ENCODE assay signal across 14 cellular contexts in genomic region chr15:91456251-91456718, GRCh38.
A peak's percentile ranks its signal among the peaks of the same experiment; 100 is the strongest.
DNase-seq lines count a peak whose midpoint lies in the region; ATAC-seq, FAIRE-seq and TF ChIP-seq lines count a peak whose summit lies in the region.
"Had no signal": no experiment of that assay in that cellular context is flagged by ENCODE, and none has a peak within 500 bp of the region (broad histone marks: within the 10 kb centered on the region; RNA-seq: fewer than 3 reads in every experiment).

No MANE protein-coding gene starts in this region.

- no peak overlapping the region for H2AK9ac ChIP-seq in IMR-90 (replicated peaks; ENCODE audit: low read depth, low read length, poor library complexity)

- peak overlapping the region; percentile 23; the same call in 1 of the 2 replicates for H3K56ac ChIP-seq in IMR-90 (ENCODE audit: extremely low read depth, insufficient read depth, low read length)

- POLR2A ChIA-PET in AG04449 (lab: Yijun Ruan, JAX) (no interaction called here), IMR-90 (lab: Charles Lee; ENCODE audit: unreplicated experiment) (no interaction called here)

- H2BK5ac ChIP-seq in IMR-90 (ENCODE audit: low read depth, low read length, poor library complexity, severe bottlenecking) = peak overlapping the region; percentile 64

- peak overlapping the region; percentile 48; the same call in 1 of the 2 replicates for H3K4ac ChIP-seq in IMR-90 (ENCODE audit: low read depth, low read length)

- peak overlapping the region; percentile 80; the same call in 1 of the 2 replicates for H2BK20ac ChIP-seq in IMR-90 (ENCODE audit: low read depth, low read length)

- H3K4me2 ChIP-seq in IMR-90 (ENCODE audit: low read depth, low read length) = no peak overlapping the region
- H3K4me2 ChIP-seq: neural progenitor cell had no signal

- dilution Hi-C loops in IMR-90 (cut with HindIII; ENCODE audit: low sequenced_read_pairs, unreplicated experiment) = no loop called here

- H2AFZ ChIP-seq in IMR-90 (replicated peaks; ENCODE audit: low read length, poor library complexity) = peak overlapping the region; percentile 53
- H2AFZ ChIP-seq: neural progenitor cell had no signal

- H3K27ac ChIP-seq in IMR-90 (ENCODE audit: insufficient read depth, low read length) = no peak overlapping the region
- H3K27ac ChIP-seq in kidney (ENCODE audit: low read depth in 2 of 2, low read length in 2 of 2) = no peak overlapping the region
- H3K27ac ChIP-seq: dorsolateral prefrontal cortex, left ventricle myocardium inferior, neural progenitor cell had no signal

- intact Hi-C loops in IMR-90 (cut with micrococcal nuclease) = no loop called here
- intact Hi-C loops in kidney (cut with DNase I) = no loop called here

- peak overlapping the region; percentile 6; the same call in 1 of the 2 replicates for H3K18ac ChIP-seq in IMR-90 (ENCODE audit: low read depth, low read length)

- no peak for TF ChIP-seq RAD21 in IMR-90 (IDR thresholded peaks at IDR 0.05; ENCODE audit: low read length)

- in situ Hi-C loops in IMR-90 (cut with MboI; ENCODE audit: low sequenced_read_pairs) = no loop called here

- no peak for TF ChIP-seq POLR2A in IMR-90 (IDR thresholded peaks at IDR 0.05; ENCODE audit: low read depth, low read length)

- CTCF ChIA-PET in AG04449 (lab: Yijun Ruan, JAX) (no interaction called here), IMR-90 (lab: Yijun Ruan, JAX) (no interaction called here)

- peaks cover 9% of the 10 kb centered on the region for H3K4me1 ChIP-seq in IMR-90 (ENCODE audit: control insufficient read depth, insufficient read depth, low read length)
- H3K4me1 ChIP-seq in kidney (ENCODE audit: control insufficient read depth in 1 of 2, insufficient read depth in 1 of 2, low read depth in 1 of 2, low read length in 2 of 2) = no peaks in the 10 kb centered on the region
- H3K4me1 ChIP-seq: left ventricle myocardium inferior, neural progenitor cell had no signal

- no TSS peak for BruUV-seq in IMR-90 (replicated peaks; lab: Mats Ljungman, UMichigan)

- H3K36me3 ChIP-seq in IMR-90 (ENCODE audit: control insufficient read depth, insufficient read depth, low read length) = no peaks in the 10 kb centered on the region
- no peaks in the 10 kb centered on the region for H3K36me3 ChIP-seq in kidney (ENCODE audit: control insufficient read depth in 1 of 2, insufficient read depth in 2 of 2, low read length in 2 of 2)
- H3K36me3 ChIP-seq: left ventricle myocardium inferior, neural progenitor cell had no signal

- peak overlapping the region in 1 of 2 experiments; percentile 71; a peak in 2 of 4 replicates for H4K8ac ChIP-seq in IMR-90 (ENCODE audit: low read depth in 2 of 2, low read length in 2 of 2)

- TF ChIP-seq CTCF in AG04449 (IDR thresholded peaks at IDR 0.05; ENCODE audit: insufficient read depth, low read length, missing control alignments) (no peak), IMR-90 (conservative IDR thresholded peaks at IDR 0.05; ENCODE audit: low read depth, low read length) (no peak), kidney (IDR thresholded peaks at IDR 0.05; ENCODE audit: borderline replicate concordance, extremely low read depth, insufficient read depth) (no peak), GM20000 (IDR thresholded peaks at IDR 0.05; ENCODE audit: extremely low read depth, missing control alignments) (no peak)

- H2AK5ac ChIP-seq in IMR-90 (ENCODE audit: low read depth, low read length) = no peak overlapping the region

- H3K9ac ChIP-seq in IMR-90 (ENCODE audit: low read depth, low read length) (no peak overlapping the region), kidney (ENCODE audit: low read length in 2 of 2) (no peak overlapping the region)
- H3K9ac ChIP-seq: neural progenitor cell had no signal

- no peak overlapping the region for H2BK15ac ChIP-seq in IMR-90 (ENCODE audit: low read depth, low read length)

- H3K9me3 ChIP-seq in IMR-90 (ENCODE audit: control insufficient read depth, insufficient read depth, low read length) = no peaks in the 10 kb centered on the region
- H3K9me3 ChIP-seq in kidney (ENCODE audit: control insufficient read depth in 1 of 2, low read length in 2 of 2) = no peaks in the 10 kb centered on the region

- no peaks in the 10 kb centered on the region for H3K9me1 ChIP-seq in IMR-90 (ENCODE audit: insufficient read depth, low read length)

- no peak for FAIRE-seq in kidney (lab: Jason Lieb, UNC)

- H3K23ac ChIP-seq in IMR-90 (ENCODE audit: low read depth, low read length) = no peak overlapping the region; the same call in 1 of the 2 replicates

- WGBS in IMR-90 (ENCODE audit: extremely low coverage in 2 of 2, insufficient read length in 1 of 2), 2 experiments = no CpG with 5 or more reads among the region's 7 CpGs

- no peaks in the 10 kb centered on the region for H3K27me3 ChIP-seq in IMR-90 (ENCODE audit: control insufficient read depth, insufficient read depth, low read length)
- H3K27me3 ChIP-seq: neural progenitor cell had no signal

- DNase-seq in AG04449 (ENCODE audit: low read depth, low spot score) (peak; percentile 19), IMR-90 (peak; percentile 87), astrocyte of the hippocampus (ENCODE audit: low read depth, low spot score) (peak; percentile 95), kidney (peak; percentile 83), NCI-H748 treated with DMSO at 0.1 percent for 48 hours (lab: John Stamatoyannopoulos, UW) (no peak), GM20000 (ENCODE audit: low spot score) (no peak), putamen (ENCODE audit: low spot score) (no peak)
- DNase-seq: dorsolateral prefrontal cortex, left ventricle myocardium inferior, MM.1S, NCI-H2227 treated with DMSO at 0.1 percent for 48 hours, SHP77 had no signal

- ATAC-seq in IMR-90 (ENCODE audit: low read depth) (peak; percentile 59), GM19463 (IDR thresholded peaks at IDR 0.05; ENCODE audit: unreplicated experiment) (no peak)

- no peaks in the 10 kb centered on the region for H4K20me1 ChIP-seq in IMR-90 (ENCODE audit: insufficient read depth, low read length)

- H3K79me1 ChIP-seq in IMR-90 (ENCODE audit: low read depth in 1 of 2, low read length in 2 of 2) = no peaks in the 10 kb centered on the region

- no peak overlapping the region for H4K5ac ChIP-seq in IMR-90 (ENCODE audit: low read depth, low read length)

- H3K4me3 ChIP-seq in AG04449 (ENCODE audit: low read depth, low read length) (no peak overlapping the region), IMR-90 (ENCODE audit: insufficient read depth, low read depth, low read length) (no peak overlapping the region), kidney (ENCODE audit: low read length in 2 of 2) (no peak overlapping the region)
- H3K4me3 ChIP-seq: dorsolateral prefrontal cortex, left ventricle myocardium inferior, neural progenitor cell had no signal

- peak overlapping the region; percentile 82 for H3K14ac ChIP-seq in IMR-90 (replicated peaks; ENCODE audit: low read depth, low read length)

- peak overlapping the region; percentile 84 for H2BK120ac ChIP-seq in IMR-90 (ENCODE audit: low read depth, low read length)

- H4K91ac ChIP-seq in IMR-90 (ENCODE audit: insufficient read depth, low read depth, low read length) = peak overlapping the region; percentile 56; the same call in 1 of the 2 replicates

TF ChIP-seq in IMR-90, 13 proteins besides CTCF, POLR2A, EP300 and RAD21:
- TF ChIP-seq FOS (IDR thresholded peaks at IDR 0.05; ENCODE audit: low read depth, low read length) (no peak), NFE2L2 (IDR thresholded peaks at IDR 0.05; ENCODE audit: low read depth, low read length) (no peak), BHLHE40 (IDR thresholded peaks at IDR 0.05; ENCODE audit: low read depth, low read length) (no peak), MAZ (IDR thresholded peaks at IDR 0.05; ENCODE audit: borderline replicate concordance, low read depth, low read length) (no peak), MAFK (IDR thresholded peaks at IDR 0.05; ENCODE audit: low read depth, low read length) (no peak)

Comparison
In these comparisons a context has a peak if more than half of its experiments do, and no peak if none do; other contexts are left out.
1. DNase-seq: peak in AG04449 (single experiment), IMR-90 (single experiment), astrocyte of the hippocampus (single experiment) and kidney (single experiment); none in NCI-H748 treated with DMSO at 0.1 percent for 48 hours (single experiment), GM20000 (single experiment) and putamen (single experiment).